ENCODE assay signal across 30 cellular contexts in the genomic region with DNA sequence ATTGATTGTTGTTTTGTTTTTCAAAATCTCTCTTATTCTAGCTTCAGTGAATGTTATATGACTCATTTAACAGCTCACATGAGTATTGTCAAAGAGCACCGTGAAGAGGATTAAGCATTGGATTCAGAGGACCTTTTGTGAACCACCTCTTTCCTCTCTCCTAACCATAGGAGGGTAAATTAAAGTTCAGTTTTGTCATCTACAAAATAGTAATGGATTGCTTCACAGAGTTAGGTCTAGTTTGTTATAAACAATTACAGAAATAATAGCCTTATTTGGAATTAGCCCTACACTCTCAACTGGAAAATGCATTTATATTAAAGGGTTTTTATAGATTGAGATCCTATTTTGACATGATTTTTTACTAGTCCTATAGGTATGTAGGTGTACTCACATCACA. TPM values are rescaled to one million over a fixed set of nuclear protein-coding genes. Genes with fewer than 3 reads are reported as not detected.
"Had no signal": no experiment of that assay in that cellular context is flagged by ENCODE, and none has a peak within 500 bp of the region (broad histone marks: within the 10 kb centered on the region; RNA-seq: fewer than 3 reads in every experiment).

No MANE protein-coding gene starts in this region.

- H3K4me3 ChIP-seq: adrenal gland, ascending aorta, esophagus muscularis mucosa, left lung, lung, neural progenitor cell, spleen, testis, uterus had no signal

- H3K27ac ChIP-seq: adrenal gland, ascending aorta, brain microvascular endothelial cell, esophagus muscularis mucosa, left lung, neural progenitor cell, spleen, testis, uterus had no signal

- H3K9ac ChIP-seq: neural progenitor cell had no signal

- H3K36me3 ChIP-seq: adrenal gland, ascending aorta, brain microvascular endothelial cell, esophagus muscularis mucosa, left lung, neural progenitor cell, spleen, uterus had no signal

- DNase-seq: activated CD4-positive, alpha-beta T cell treated with anti-CD3 and anti-CD28 coated beads for 1 hour; activated CD4-positive, alpha-beta T cell treated with anti-CD3 and anti-CD28 coated beads, Interleukin-2, amount 50 U/mL, for 1 hour; activated CD8-positive, alpha-beta T cell treated with anti-CD3 and anti-CD28 coated beads, Interleukin-2, amount 10 ng/mL, durations not matched to agents 7 days and 5 days; activated gamma-delta T cell; adrenal gland; brain microvascular endothelial cell; central memory CD4-positive, alpha-beta T cell; effector memory CD8-positive, alpha-beta T cell; immature natural killer cell; kidney glomerular epithelial cell; left lung; naive thymus-derived CD4-positive, alpha-beta T cell; posterior cingulate gyrus; spleen; stimulated activated CD4-positive, alpha-beta T cell treated with anti-CD3 and anti-CD28 coated beads, Interleukin-4, amount 100 ng/mL, for 1 hour; stimulated activated naive CD4-positive, alpha-beta T cell; T-helper 9 cell; testis; trophoblast cell; uterus had no signal

- H3K4me2 ChIP-seq: neural progenitor cell had no signal

- H3K27me3 ChIP-seq: adrenal gland, ascending aorta, brain microvascular endothelial cell, esophagus muscularis mucosa, left lung, neural progenitor cell, spleen, testis, uterus had no signal

- H3K4me1 ChIP-seq: adrenal gland, ascending aorta, left lung, neural progenitor cell, spleen, testis had no signal

- H2AFZ ChIP-seq: neural progenitor cell had no signal

- H3K9me3 ChIP-seq: adrenal gland, ascending aorta, esophagus muscularis mucosa, left lung, spleen, testis, uterus had no signal

- ATAC-seq: activated CD8-positive, alpha-beta T cell treated with anti-CD3 and anti-CD28 coated beads, Interleukin-2, amount 10 ng/mL, durations not matched to agents 7 days and 5 days; activated naive CD4-positive, alpha-beta T cell treated with anti-CD3 and anti-CD28 coated beads, Interleukin-2, amount 50 U/mL, for 72 hours; effector memory CD8-positive, alpha-beta T cell; left lung; naive thymus-derived CD4-positive, alpha-beta T cell had no signal

- FAIRE-seq: endothelial cell of umbilical vein had no signal

RNA-seq across cellular contexts. Expression of gene KERA, which starts 1.0 kb away (rescaled TPM):
- total RNA-seq: activated CD8-positive, alpha-beta T cell treated with anti-CD3 and anti-CD28 coated beads, Interleukin-2, amount 10 ng/mL, durations not matched to agents 7 days and 5 days; activated naive CD4-positive, alpha-beta T cell treated with anti-CD3 and anti-CD28 coated beads, Interleukin-2, amount 50 U/mL, for 72 hours; activated T-helper 1 cell treated with anti-CD3 and anti-CD28 coated beads, Interleukin-12 subunit alpha, Interleukin-12 subunit beta, Interleukin-2, Interleukin-4 antibody, amounts not matched to agents 30 ng/mL and 10 ng/mL and 1 ng/mL, durations not matched to agents 14 hours and 24 hours and 36 hours; adrenal gland; ascending aorta; dermis microvascular lymphatic vessel endothelial cell; endothelial cell of umbilical vein; esophagus muscularis mucosa; glomerular endothelial cell; naive thymus-derived CD4-positive, alpha-beta T cell; omental fat pad; spleen had no signal
- polyA plus RNA-seq: adrenal gland; endothelial cell of umbilical vein; immature natural killer cell; lung; naive thymus-derived CD4-positive, alpha-beta T cell; spleen had no signal

RNA-seq across cellular contexts. Expression of gene LUM, which starts 52.5 kb away (rescaled TPM):
- total RNA-seq: activated CD8-positive, alpha-beta T cell treated with anti-CD3 and anti-CD28 coated beads, Interleukin-2, amount 10 ng/mL, durations not matched to agents 7 days and 5 days; activated naive CD4-positive, alpha-beta T cell treated with anti-CD3 and anti-CD28 coated beads, Interleukin-2, amount 50 U/mL, for 72 hours; activated T-helper 1 cell treated with anti-CD3 and anti-CD28 coated beads, Interleukin-12 subunit alpha, Interleukin-12 subunit beta, Interleukin-2, Interleukin-4 antibody, amounts not matched to agents 30 ng/mL and 10 ng/mL and 1 ng/mL, durations not matched to agents 14 hours and 24 hours and 36 hours; dermis microvascular lymphatic vessel endothelial cell had no signal
- polyA plus RNA-seq: immature natural killer cell; naive thymus-derived CD4-positive, alpha-beta T cell had no signal

RNA-seq across cellular contexts. Expression of gene EPYC, which starts 54.0 kb away (rescaled TPM):
- total RNA-seq: activated CD8-positive, alpha-beta T cell treated with anti-CD3 and anti-CD28 coated beads, Interleukin-2, amount 10 ng/mL, durations not matched to agents 7 days and 5 days; activated naive CD4-positive, alpha-beta T cell treated with anti-CD3 and anti-CD28 coated beads, Interleukin-2, amount 50 U/mL, for 72 hours; activated T-helper 1 cell treated with anti-CD3 and anti-CD28 coated beads, Interleukin-12 subunit alpha, Interleukin-12 subunit beta, Interleukin-2, Interleukin-4 antibody, amounts not matched to agents 30 ng/mL and 10 ng/mL and 1 ng/mL, durations not matched to agents 14 hours and 24 hours and 36 hours; ascending aorta; dermis microvascular lymphatic vessel endothelial cell; endothelial cell of umbilical vein; esophagus muscularis mucosa; glomerular endothelial cell; naive thymus-derived CD4-positive, alpha-beta T cell; omental fat pad; spleen; testis had no signal
- polyA plus RNA-seq: adrenal gland; endothelial cell of umbilical vein; immature natural killer cell; naive thymus-derived CD4-positive, alpha-beta T cell had no signal
